Comparison of ENCODE assay signal across 20 cellular contexts in genomic region chr2:12796617-12797016, GRCh38.
DNase-seq lines count a peak whose midpoint lies in the region; ATAC-seq and TF ChIP-seq lines count a peak whose summit lies in the region.
"Had no signal": no experiment of that assay in that cellular context is flagged by ENCODE, and none has a peak within 500 bp of the region (broad histone marks: within the 10 kb centered on the region; RNA-seq: fewer than 3 reads in every experiment).

No MANE protein-coding gene starts in this region.

- H3K27ac Mint-ChIP-seq in nephron progenitor cell = peak overlapping the region; percentile 42
- no peak overlapping the region for H3K27ac Mint-ChIP-seq in activated naive CD8-positive, alpha-beta T cell treated with anti-CD3 and anti-CD28 coated beads for 36 hours
- H3K27ac Mint-ChIP-seq: activated T-helper 1 cell treated with anti-CD3 and anti-CD28 coated beads, Interleukin-12 subunit alpha, Interleukin-12 subunit beta, Interleukin-2, Interleukin-4 antibody, amounts not matched to agents 30 ng/mL and 10 ng/mL and 1 ng/mL, durations not matched to agents 14 hours and 24 hours and 36 hours; T-helper 2 cell treated with Interferon-gamma antibody and Interleukin-4, amounts not matched to agents 5 μg/mL and 100 μg/mL, for 36 hours had no signal

- H3K27ac ChIP-seq in heart left ventricle = peak overlapping the region in 7 of 12 donors; percentile 1 to 75 (median 36)
- no peak overlapping the region for H3K27ac ChIP-seq in esophagus squamous epithelium
- H3K27ac ChIP-seq in brain microvascular endothelial cell = no peak overlapping the region
- H3K27ac ChIP-seq: 22Rv1; BLaER1 treated with 17β-estradiol and CSF1 and Interleukin-3, amounts not matched to agents 10 nM and 100 nM; skin epidermis had no signal

- ATAC-seq in heart left ventricle = peak; percentile 87 to 94 (median 92)

- TF ChIP-seq POLR2A in heart left ventricle (IDR thresholded peaks at IDR 0.05) = no peak
- TF ChIP-seq POLR2A in esophagus squamous epithelium (IDR thresholded peaks at IDR 0.05) = no peak

- peak; percentile 13 for DNase-seq in NCI-H748 (lab: John Stamatoyannopoulos, UW; ENCODE audit: unreplicated experiment)
- DNase-seq in NCI-H748 treated with DMSO at 0.1 percent for 48 hours (lab: John Stamatoyannopoulos, UW) = no peak
- DNase-seq in heart left ventricle = peak in 4 of 5 donors; percentile 71 to 82 (median 76)
- DNase-seq in nephron progenitor cell = peak; percentile 17
- DNase-seq in activated naive CD8-positive, alpha-beta T cell treated with anti-CD3 and anti-CD28 coated beads for 36 hours = no peak
- DNase-seq in activated T-cell treated with anti-CD3 and anti-CD28 coated beads, Interleukin-2, amount 50 U/mL, for 48 hours = no peak
- no peak for DNase-seq in esophagus squamous epithelium (lab: John Stamatoyannopoulos, UW)
- no peak for DNase-seq in brain microvascular endothelial cell
- DNase-seq: activated CD8-positive, alpha-beta memory T cell treated with anti-CD3 and anti-CD28 coated beads for 24 hours; central memory CD4-positive, alpha-beta T cell; effector CD4-positive, alpha-beta T cell; Kasumi-1; NCI-H1105; NCI-H69; stimulated activated CD4-positive, alpha-beta T cell treated with anti-CD3 and anti-CD28 coated beads, Interleukin-4, amount 100 ng/mL, for 1 hour had no signal

- in situ Hi-C loops in brain microvascular endothelial cell (cut with HindIII; ENCODE audit: low pct_ligation_motif_present, low sequenced_read_pairs) = no loop called here

- 82 to 92% (median 84%) methylated on average over 4 of the region's 4 CpGs for WGBS in heart left ventricle, 4 donors
- 62 to 83% methylated on average over 1 to 4 of the region's 4 CpGs for WGBS in esophagus squamous epithelium, 2 donors

- H3K4me1 Mint-ChIP-seq in nephron progenitor cell = peaks cover 16% of the 10 kb centered on the region
- H3K4me1 Mint-ChIP-seq in activated naive CD8-positive, alpha-beta T cell treated with anti-CD3 and anti-CD28 coated beads for 36 hours = peaks cover 14% of the 10 kb centered on the region

- peaks cover 0 to 15% (median 3%) of the 10 kb centered on the region in 12 donors for H3K9me3 ChIP-seq in heart left ventricle
- no peaks in the 10 kb centered on the region for H3K9me3 ChIP-seq in esophagus squamous epithelium

- TF ChIP-seq CTCF in heart left ventricle (IDR thresholded peaks at IDR 0.05) = no peak
- TF ChIP-seq CTCF in nephron progenitor cell (IDR thresholded peaks at IDR 0.05) = no peak
- TF ChIP-seq CTCF in esophagus squamous epithelium (IDR thresholded peaks at IDR 0.05) = no peak
- no peak for TF ChIP-seq CTCF in brain microvascular endothelial cell (IDR thresholded peaks at IDR 0.05; ENCODE audit: low read depth, low read length, missing control alignments)

- peaks cover 0 to 27% (median 6%) of the 10 kb centered on the region in 12 donors for H3K4me1 ChIP-seq in heart left ventricle
- H3K4me1 ChIP-seq in esophagus squamous epithelium = peaks cover 0 to 6% (median 4%) of the 10 kb centered on the region in 3 donors

- intact Hi-C loops in heart left ventricle (cut with DNase I) = loop anchor here in 3 of 10 donors (2.0 to 5.0 kb wide), 3 partner anchors 36 to 59 kb away; no protein-coding TSS in a partner anchor
- intact Hi-C loops in esophagus squamous epithelium (cut with DNase I) = no loop called here

- H3K27me3 ChIP-seq in heart left ventricle (no peaks in the 10 kb centered on the region), esophagus squamous epithelium (peaks cover 0 to 3% (median 0%) of the 10 kb centered on the region in 4 donors), brain microvascular endothelial cell (replicated peaks) (no peaks in the 10 kb centered on the region)

- H3K4me3 Mint-ChIP-seq in nephron progenitor cell = no peak overlapping the region
- no peak overlapping the region for H3K4me3 Mint-ChIP-seq in activated naive CD8-positive, alpha-beta T cell treated with anti-CD3 and anti-CD28 coated beads for 36 hours
- H3K4me3 Mint-ChIP-seq: activated T-helper 1 cell treated with anti-CD3 and anti-CD28 coated beads, Interleukin-12 subunit alpha, Interleukin-12 subunit beta, Interleukin-2, Interleukin-4 antibody, amounts not matched to agents 30 ng/mL and 10 ng/mL and 1 ng/mL, durations not matched to agents 14 hours and 24 hours and 36 hours; T-helper 2 cell treated with Interferon-gamma antibody and Interleukin-4, amounts not matched to agents 5 μg/mL and 100 μg/mL, for 36 hours had no signal

- H3K4me3 ChIP-seq in heart left ventricle = no peak overlapping the region
- no peak overlapping the region for H3K4me3 ChIP-seq in esophagus squamous epithelium
- no peak overlapping the region for H3K4me3 ChIP-seq in brain microvascular endothelial cell (ENCODE audit: low read depth, low read length)
- H3K4me3 ChIP-seq: BLaER1 treated with 17β-estradiol and CSF1 and Interleukin-3, amounts not matched to agents 10 nM and 100 nM; skin epidermis had no signal

- no peaks in the 10 kb centered on the region for H3K27me3 Mint-ChIP-seq in nephron progenitor cell (ENCODE audit: low read depth, poor library complexity)
- no peaks in the 10 kb centered on the region for H3K27me3 Mint-ChIP-seq in activated naive CD8-positive, alpha-beta T cell treated with anti-CD3 and anti-CD28 coated beads for 36 hours

- peaks cover 21% of the 10 kb centered on the region for H3K9me3 Mint-ChIP-seq in nephron progenitor cell
- H3K9me3 Mint-ChIP-seq in activated naive CD8-positive, alpha-beta T cell treated with anti-CD3 and anti-CD28 coated beads for 36 hours = peaks cover 21% of the 10 kb centered on the region

- H3K36me3 ChIP-seq in heart left ventricle = no peaks in the 10 kb centered on the region
- H3K36me3 ChIP-seq in esophagus squamous epithelium = no peaks in the 10 kb centered on the region
- H3K36me3 ChIP-seq in brain microvascular endothelial cell (replicated peaks) = no peaks in the 10 kb centered on the region

- H3K36me3 Mint-ChIP-seq in nephron progenitor cell (ENCODE audit: low read depth) = peaks cover 14% of the 10 kb centered on the region
- H3K36me3 Mint-ChIP-seq in activated naive CD8-positive, alpha-beta T cell treated with anti-CD3 and anti-CD28 coated beads for 36 hours = peaks cover 11% of the 10 kb centered on the region

Comparison
In these comparisons a context has a peak if more than half of its experiments do, and no peak if none do; other contexts are left out.
1. DNase-seq: peak in NCI-H748 (single experiment), heart left ventricle (4 of 5) and nephron progenitor cell (single experiment); none in NCI-H748 treated with DMSO at 0.1 percent for 48 hours (single experiment), activated naive CD8-positive, alpha-beta T cell treated with anti-CD3 and anti-CD28 coated beads for 36 hours (single experiment), activated T-cell treated with anti-CD3 and anti-CD28 coated beads, Interleukin-2, amount 50 U/mL, for 48 hours (0 of 2), esophagus squamous epithelium (single experiment) and brain microvascular endothelial cell (single experiment).
2. H3K27ac ChIP-seq: peak in heart left ventricle (7 of 12); none in esophagus squamous epithelium (0 of 4) and brain microvascular endothelial cell (single experiment).